16 cellular contexts compared by ENCODE assay signal in the genomic region with DNA sequence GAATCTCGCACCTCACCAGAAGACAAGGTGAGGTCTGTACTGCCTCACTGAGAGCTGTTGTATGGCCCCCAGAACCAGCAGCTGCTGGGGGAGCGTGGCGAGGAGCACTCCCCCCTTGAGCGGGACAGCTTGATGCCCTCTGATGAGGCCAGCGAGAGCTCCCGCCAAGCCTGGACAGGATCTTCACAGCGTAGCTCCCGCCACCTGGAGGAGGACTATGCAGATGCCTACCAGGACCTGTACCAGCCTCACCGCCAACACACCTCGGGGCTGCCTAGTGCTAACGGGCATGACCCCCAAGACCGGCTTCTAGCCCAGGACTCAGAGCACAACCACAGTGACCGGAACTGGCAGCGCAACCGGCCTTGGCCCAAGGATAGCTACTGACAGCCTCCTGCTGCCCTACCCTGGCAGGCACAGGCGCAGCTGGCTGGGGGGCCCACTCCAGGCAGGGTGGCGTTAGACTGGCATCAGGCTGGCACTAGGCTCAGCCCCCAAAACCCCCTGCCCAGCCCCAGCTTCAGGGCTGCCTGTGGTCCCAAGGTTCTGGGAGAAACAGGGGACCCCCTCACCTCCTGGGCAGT. TPM values are rescaled to one million over a fixed set of nuclear protein-coding genes. Genes with fewer than 3 reads are reported as not detected.
A peak's percentile ranks its signal among the peaks of the same experiment; 100 is the strongest.
DNase-seq lines count a peak whose midpoint lies in the region; ATAC-seq and TF ChIP-seq lines count a peak whose summit lies in the region.
"Had no signal": no experiment of that assay in that cellular context is flagged by ENCODE, and none has a peak within 500 bp of the region (broad histone marks: within the 10 kb centered on the region; RNA-seq: fewer than 3 reads in every experiment).

No MANE protein-coding gene starts in this region.

- peaks cover 21% of the 10 kb centered on the region for H3K36me3 ChIP-seq in Panc1 (ENCODE audit: control insufficient read depth, insufficient read depth, low read length)

- no peaks in the 10 kb centered on the region for H3K4me1 ChIP-seq in Panc1 (ENCODE audit: control insufficient read depth, insufficient read depth, low read length)

- ATAC-seq in Panc1 = peak; percentile 27; the same call in 1 of the 2 replicates
- ATAC-seq in stimulated activated memory B cell treated with anti-CD40 and anti-IgM and Interleukin-4, amounts not matched to agents 10 μg/mL and 1 μg/mL and 100 μg/mL, for 72 hours = no peak

- no TSS peak for BruUV-seq in Panc1 (replicated peaks; lab: Mats Ljungman, UMichigan)

- POLR2A ChIA-PET in Panc1 (lab: Charles Lee) = no interaction called here

- H3K4me3 Mint-ChIP-seq in stimulated activated memory B cell treated with anti-CD40 and anti-IgM and Interleukin-4, amounts not matched to agents 10 μg/mL and 1 μg/mL and 100 μg/mL, for 72 hours = no peak overlapping the region
- H3K4me3 Mint-ChIP-seq: CD4-positive, CD25-positive, alpha-beta regulatory T cell had no signal

- peaks cover 8% of the 10 kb centered on the region for H3K4me1 Mint-ChIP-seq in stimulated activated memory B cell treated with anti-CD40 and anti-IgM and Interleukin-4, amounts not matched to agents 10 μg/mL and 1 μg/mL and 100 μg/mL, for 72 hours

- DNase-seq in G401 (ENCODE audit: low spot score) (peak; percentile 44), Panc1 (ENCODE audit: low read depth, low spot score) (no peak), islet precursor cell (peak; percentile 56), HK-2 (ENCODE audit: unreplicated experiment) (no peak), GM19240 (ENCODE audit: insufficient read length, low spot score) (no peak)
- DNase-seq: CD4-positive, CD25-positive, alpha-beta regulatory T cell; DMS79 treated with DMSO at 0.1 percent for 48 hours; GOT3; MG63; NCI-H1417; NCI-H187; NCI-H446 treated with DMSO at 0.1 percent for 48 hours; PC-9; T-helper 1 cell had no signal

- H3K27ac Mint-ChIP-seq in stimulated activated memory B cell treated with anti-CD40 and anti-IgM and Interleukin-4, amounts not matched to agents 10 μg/mL and 1 μg/mL and 100 μg/mL, for 72 hours = no peak overlapping the region

- H3K9me3 Mint-ChIP-seq in stimulated activated memory B cell treated with anti-CD40 and anti-IgM and Interleukin-4, amounts not matched to agents 10 μg/mL and 1 μg/mL and 100 μg/mL, for 72 hours = no peaks in the 10 kb centered on the region
- H3K9me3 Mint-ChIP-seq: CD4-positive, CD25-positive, alpha-beta regulatory T cell had no signal

- in situ Hi-C loops in G401 (cut with HindIII; ENCODE audit: low sequenced_read_pairs) = no loop called here
- in situ Hi-C loops in Panc1 (cut with HindIII; ENCODE audit: low pct_unique_long_range_greater_than_20kb, low sequenced_read_pairs) = no loop called here

- TF ChIP-seq CTCF in Panc1 (IDR thresholded peaks at IDR 0.05) = no peak

- H3K27me3 ChIP-seq in Panc1 (ENCODE audit: control insufficient read depth, insufficient read depth, low read length) = no peaks in the 10 kb centered on the region
- H3K27me3 ChIP-seq: MG63 had no signal

- CTCF ChIA-PET in Panc1 (lab: Charles Lee) = interaction anchor here (0.6 to 1.6 kb wide), 2 partner anchors 63 to 74 kb away, joined by 4 to 7 read pairs; no protein-coding TSS in a partner anchor

- intact Hi-C loops in Panc1 (cut with micrococcal nuclease; ENCODE audit: unreplicated experiment) = no loop called here

- no peaks in the 10 kb centered on the region for H3K9me3 ChIP-seq in Panc1 (ENCODE audit: control insufficient read depth, insufficient read depth, low read depth, low read length)
- H3K9me3 ChIP-seq: MG63 had no signal

- H3K36me3 Mint-ChIP-seq in stimulated activated memory B cell treated with anti-CD40 and anti-IgM and Interleukin-4, amounts not matched to agents 10 μg/mL and 1 μg/mL and 100 μg/mL, for 72 hours = peaks cover 36% of the 10 kb centered on the region

- no peak overlapping the region for H3K4me3 ChIP-seq in Panc1 (ENCODE audit: low read depth in 2 of 2, low read length in 2 of 2)
- H3K4me3 ChIP-seq: MG63, PC-9 had no signal

- H3K27me3 Mint-ChIP-seq in stimulated activated memory B cell treated with anti-CD40 and anti-IgM and Interleukin-4, amounts not matched to agents 10 μg/mL and 1 μg/mL and 100 μg/mL, for 72 hours = no peaks in the 10 kb centered on the region
- H3K27me3 Mint-ChIP-seq: CD4-positive, CD25-positive, alpha-beta regulatory T cell had no signal

- no peak overlapping the region for H3K27ac ChIP-seq in Panc1 (ENCODE audit: low read length)
- H3K27ac ChIP-seq: PC-9 had no signal

RNA-seq across cellular contexts. Expression of gene CACNB3, which starts 9.3 kb away (rescaled TPM):
- total RNA-seq in G401 (2014; rRNA removed; shearing (Covaris generic)) = 2.9 and 17.2 TPM in 2 replicates
- 40.5 TPM for total RNA-seq in Panc1 (2021; ENCODE audit: unreplicated experiment)
- 58.5 TPM for polyA plus RNA-seq in Panc1 (2012; ENCODE audit: insufficient read length)

RNA-seq across cellular contexts. Expression of gene DDX23, which starts 24.4 kb away (rescaled TPM):
- 73.4 and 87.1 TPM in 2 replicates for total RNA-seq in G401 (2014; rRNA removed; shearing (Covaris generic))
- 130 TPM for total RNA-seq in Panc1 (2021; ENCODE audit: unreplicated experiment)
- 119 TPM for polyA plus RNA-seq in Panc1 (2012; ENCODE audit: insufficient read length)

RNA-seq across cellular contexts. Expression of gene RND1, which starts 38.1 kb away (rescaled TPM):
- 0.88 and 1.9 TPM in 2 replicates for total RNA-seq in G401 (2014; rRNA removed; shearing (Covaris generic))
- 0.44 TPM for total RNA-seq in Panc1 (2021; ENCODE audit: unreplicated experiment)
- polyA plus RNA-seq in Panc1 (2012; ENCODE audit: insufficient read length) = 0.68 TPM
- total RNA-seq: LHCN-M2 had no signal

RNA-seq across cellular contexts. Expression of gene ADCY6, which starts 38.7 kb away (rescaled TPM):
- 23.1 and 29.8 TPM in 2 replicates for total RNA-seq in G401 (2014; rRNA removed; shearing (Covaris generic))
- total RNA-seq in Panc1 (2021; ENCODE audit: unreplicated experiment) = 24.1 TPM
- 41.4 TPM for polyA plus RNA-seq in Panc1 (2012; ENCODE audit: insufficient read length)
- polyA plus RNA-seq: CD4-positive, CD25-positive, alpha-beta regulatory T cell had no signal

Comparison
In these comparisons a context has a peak if more than half of its experiments do, and no peak if none do; other contexts are left out.
1. DNase-seq: peak in G401 (single experiment) and islet precursor cell (single experiment); none in Panc1 (single experiment), HK-2 (single experiment) and GM19240 (single experiment).